ENCODE assay signal across 20 cellular contexts in genomic region chr12:123854232-123854631, GRCh38.
"Had no signal": no experiment of that assay in that cellular context is flagged by ENCODE, and none has a peak within 500 bp of the region (broad histone marks: within the 10 kb centered on the region; RNA-seq: fewer than 3 reads in every experiment).

No MANE protein-coding gene starts in this region.

- H3K4me3 ChIP-seq: Peyer's patch, SJCRH30 had no signal

- H3K4me2 ChIP-seq: KMS-11 had no signal

- H3K27ac ChIP-seq: KMS-11, Peyer's patch, SJCRH30 had no signal

- H3K4me1 ChIP-seq: Peyer's patch, SJCRH30 had no signal

- H3K36me3 ChIP-seq: Peyer's patch, SJCRH30 had no signal

- H3K27me3 ChIP-seq: Peyer's patch, SJCRH30 had no signal

- FAIRE-seq: HepG2 had no signal

- H3K9ac ChIP-seq: KMS-11 had no signal

- ATAC-seq: HepG2, PC-3, Right ventricle myocardium inferior, SK-N-SH treated with all-trans-retinoic acid at 6 μM for 48 hours had no signal

- H3K9me3 ChIP-seq: Peyer's patch, SJCRH30 had no signal

- DNase-seq: IMR-90, NCI-H1048, NCI-H1105, NCI-H1436 treated with DMSO at 0.1 percent for 48 hours, NCI-H1694, NCI-H187 treated with DMSO at 0.1 percent for 48 hours, NCI-H2029 treated with DMSO at 0.1 percent for 48 hours, NCI-H2171 treated with DMSO at 0.1 percent for 48 hours, NCI-H345, NCI-H446 treated with DMSO at 0.1 percent for 48 hours, NCI-H524, NCI-H774, PC-3, Peyer's patch, SHP77 treated with DMSO at 0.1 percent for 48 hours, SJCRH30 had no signal
